ENCODE assay signal across 20 cellular contexts in the genomic region with DNA sequence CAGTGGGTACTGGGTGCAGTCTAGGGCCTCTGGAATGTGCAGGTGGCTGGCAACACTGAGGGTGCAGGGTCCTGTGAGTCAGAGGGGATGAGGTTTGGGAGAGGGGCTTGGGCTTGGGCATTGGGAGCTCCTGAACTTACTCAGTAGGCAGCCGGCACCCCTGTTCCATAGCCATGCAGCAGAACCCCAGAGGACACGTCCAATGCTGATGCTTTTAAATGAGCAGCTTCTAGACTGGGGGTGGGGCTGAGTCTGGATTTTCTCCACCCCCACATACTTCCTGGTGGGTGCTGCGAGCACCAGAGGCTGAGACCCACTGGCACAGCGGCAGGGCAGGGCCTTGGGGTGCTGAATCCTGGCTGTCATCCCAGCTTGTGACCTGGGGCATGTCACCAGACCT.
"Had no signal": no experiment of that assay in that cellular context is flagged by ENCODE, and none has a peak within 500 bp of the region (broad histone marks: within the 10 kb centered on the region; RNA-seq: fewer than 3 reads in every experiment).

No MANE protein-coding gene starts in this region.

- H2AFZ ChIP-seq: neural progenitor cell, parathyroid adenoma had no signal

- H3K4me3 ChIP-seq: esophagus squamous epithelium, gastroesophageal sphincter, mucosa of descending colon, neural progenitor cell, psoas muscle, stomach, thoracic aorta had no signal

- H3K9ac ChIP-seq: neural progenitor cell, parathyroid adenoma had no signal

- H3K27ac ChIP-seq: esophagus squamous epithelium, gastroesophageal sphincter, neural progenitor cell, parathyroid adenoma, psoas muscle, stomach, thoracic aorta had no signal

- H3K27me3 ChIP-seq: neural progenitor cell had no signal

- H3K4me2 ChIP-seq: neural progenitor cell had no signal

- DNase-seq: cerebellar nuclear complex; effector memory CD8-positive, alpha-beta T cell; esophagus squamous epithelium; foreskin fibroblast; glutamatergic neuron; naive thymus-derived CD8-positive, alpha-beta T cell; occipital lobe; retina; stimulated activated CD4-positive, alpha-beta T cell treated with anti-CD3 and anti-CD28 coated beads, Interleukin-12 subunit alpha, Interleukin-12 subunit beta, amount 100 ng/mL, for 4 hours; stimulated activated naive CD4-positive, alpha-beta T cell; stomach; substantia nigra; trophoblast cell had no signal

- ATAC-seq: effector memory CD8-positive, alpha-beta T cell; gastroesophageal sphincter; mucosa of descending colon; naive thymus-derived CD8-positive, alpha-beta T cell; psoas muscle; sciatic nerve had no signal

- H3K9me3 ChIP-seq: esophagus squamous epithelium, gastroesophageal sphincter, mucosa of descending colon, psoas muscle, stomach, thoracic aorta had no signal

- H3K36me3 ChIP-seq: esophagus squamous epithelium, gastroesophageal sphincter, neural progenitor cell, thoracic aorta had no signal

- H3K4me1 ChIP-seq: gastroesophageal sphincter, neural progenitor cell, parathyroid adenoma, psoas muscle had no signal
